In genomic region chr17:50972579-50972978, GRCh38 we compare ENCODE assay signal across 14 cellular contexts.
"Had no signal": no experiment of that assay in that cellular context is flagged by ENCODE, and none has a peak within 500 bp of the region (broad histone marks: within the 10 kb centered on the region; RNA-seq: fewer than 3 reads in every experiment).

No MANE protein-coding gene starts in this region.

- H3K27ac ChIP-seq: heart right ventricle, neutrophil, tibial artery had no signal

- H3K27me3 Mint-ChIP-seq: activated naive CD4-positive, alpha-beta T cell treated with anti-CD3 and anti-CD28 coated beads, Interleukin-2, amount 10 ng/mL, durations not matched to agents 7 days and 5 days; effector memory CD8-positive, alpha-beta T cell; naive thymus-derived CD8-positive, alpha-beta T cell had no signal

- H3K27ac Mint-ChIP-seq: activated naive CD4-positive, alpha-beta T cell treated with anti-CD3 and anti-CD28 coated beads, Interleukin-2, amount 10 ng/mL, durations not matched to agents 7 days and 5 days; activated T-helper 2 cell treated with anti-CD3 and anti-CD28 coated beads, Interferon-gamma antibody, Interleukin-2, Interleukin-4, amounts not matched to agents 10 μg/mL and 5 μg/mL and 100 μg/mL, durations not matched to agents 14 hours and 24 hours and 36 hours; effector memory CD8-positive, alpha-beta T cell; naive thymus-derived CD8-positive, alpha-beta T cell; stimulated activated effector memory CD8-positive, alpha-beta T cell treated with anti-CD3 and anti-CD28 coated beads, Interleukin-12 subunit alpha, Interleukin-12 subunit beta, amount 100 ng/mL, for 72 hours had no signal

- H3K4me3 Mint-ChIP-seq: activated naive CD4-positive, alpha-beta T cell treated with anti-CD3 and anti-CD28 coated beads, Interleukin-2, amount 10 ng/mL, durations not matched to agents 7 days and 5 days; effector memory CD8-positive, alpha-beta T cell; naive thymus-derived CD8-positive, alpha-beta T cell; stimulated activated effector memory CD8-positive, alpha-beta T cell treated with anti-CD3 and anti-CD28 coated beads, Interleukin-12 subunit alpha, Interleukin-12 subunit beta, amount 100 ng/mL, for 72 hours had no signal

- H3K27me3 ChIP-seq: heart right ventricle, neutrophil, tibial artery had no signal

- H3K4me3 ChIP-seq: heart right ventricle, tibial artery had no signal

- H3K9me3 Mint-ChIP-seq: activated naive CD4-positive, alpha-beta T cell treated with anti-CD3 and anti-CD28 coated beads, Interleukin-2, amount 10 ng/mL, durations not matched to agents 7 days and 5 days; activated T-helper 2 cell treated with anti-CD3 and anti-CD28 coated beads, Interferon-gamma antibody, Interleukin-2, Interleukin-4, amounts not matched to agents 10 μg/mL and 5 μg/mL and 100 μg/mL, durations not matched to agents 14 hours and 24 hours and 36 hours; effector memory CD8-positive, alpha-beta T cell; naive thymus-derived CD8-positive, alpha-beta T cell; stimulated activated effector memory CD8-positive, alpha-beta T cell treated with anti-CD3 and anti-CD28 coated beads, Interleukin-12 subunit alpha, Interleukin-12 subunit beta, amount 100 ng/mL, for 72 hours had no signal

- H3K9me3 ChIP-seq: heart right ventricle, neutrophil, tibial artery had no signal

- ATAC-seq: activated CD4-positive, CD25-positive, alpha-beta regulatory T cell treated with anti-CD3 and anti-CD28 coated beads, Interleukin-2, amount 50 U/mL, for 24 hours; effector memory CD8-positive, alpha-beta T cell; left colon; naive thymus-derived CD8-positive, alpha-beta T cell; stimulated activated effector memory CD8-positive, alpha-beta T cell treated with anti-CD3 and anti-CD28 coated beads, Interleukin-12 subunit alpha, Interleukin-12 subunit beta, amount 100 ng/mL, for 72 hours had no signal

- DNase-seq: activated naive CD4-positive, alpha-beta T cell treated with anti-CD3 and anti-CD28 coated beads, Interleukin-2, amount 10 ng/mL, durations not matched to agents 7 days and 5 days; activated T-cell treated with anti-CD3 and anti-CD28 coated beads for 4 hours; dermis blood vessel endothelial cell; effector memory CD8-positive, alpha-beta T cell; heart right ventricle; left colon; naive thymus-derived CD8-positive, alpha-beta T cell; retina; T-helper 2 cell; tibial artery had no signal
